ENCODE assay signal across 4 cellular contexts in genomic region chr1:145079737-145080136, GRCh38. TPM values are rescaled to one million over a fixed set of nuclear protein-coding genes. Genes with fewer than 3 reads are reported as not detected.
"Had no signal": no experiment of that assay in that cellular context is flagged by ENCODE, and none has a peak within 500 bp of the region (broad histone marks: within the 10 kb centered on the region; RNA-seq: fewer than 3 reads in every experiment).

No MANE protein-coding gene starts in this region.

RNA-seq across cellular contexts. Expression of gene FAM72D, which starts 16.0 kb away (rescaled TPM):
- total RNA-seq: gastrocnemius medialis, kidney, psoas muscle, transverse colon had no signal
